1 cellular context compared by ENCODE assay signal in genomic region chr3:100641471-100642032, GRCh38.
TF ChIP-seq lines count a peak whose summit lies in the region.

No MANE protein-coding gene starts in this region.

TF ChIP-seq in GM12878, 131 proteins besides CTCF, POLR2A, EP300 and RAD21 (continued from another document):
- no peak for TF ChIP-seq ZBTB33 (IDR thresholded peaks at IDR 0.05)
- peak; percentile 73; the same call in 1 of the 2 replicates for TF ChIP-seq ZNF217 (IDR thresholded peaks at IDR 0.05)
- TF ChIP-seq NFIC (IDR thresholded peaks at IDR 0.05; ENCODE audit: low read depth, low read length) = peak; percentile 38; the same call in 1 of the 2 replicates
- TF ChIP-seq DPF2 (IDR thresholded peaks at IDR 0.05) = peak; percentile 98
- TF ChIP-seq RAD51 (IDR thresholded peaks at IDR 0.05) = peak; percentile 92
- peak; percentile 37 for TF ChIP-seq BCL11A (IDR thresholded peaks at IDR 0.05; ENCODE audit: low read depth, low read length)
- peak; percentile 51 for TF ChIP-seq SPI1 (IDR thresholded peaks at IDR 0.05; ENCODE audit: borderline replicate concordance, insufficient read depth, low read depth, low read length)
- peak; percentile 12; the same call in 1 of the 2 replicates for TF ChIP-seq BACH1 (IDR thresholded peaks at IDR 0.05; ENCODE audit: borderline replicate concordance)
- no peak for TF ChIP-seq SIN3A (IDR thresholded peaks at IDR 0.05; ENCODE audit: low read depth, low read length)
- TF ChIP-seq MXI1 (IDR thresholded peaks at IDR 0.05; ENCODE audit: low read depth, low read length) = 0 out of 2 replicates have a peak, but pooled peaks have one; percentile 24
- TF ChIP-seq NBN (IDR thresholded peaks at IDR 0.05) = 0 out of 2 replicates have a peak, but pooled peaks have one; percentile 43
- no peak for TF ChIP-seq TBL1XR1 (IDR thresholded peaks at IDR 0.05; ENCODE audit: low read depth, low read length)
- peak; percentile 99 for TF ChIP-seq MTA2 (IDR thresholded peaks at IDR 0.05; ENCODE audit: low read depth)
- TF ChIP-seq USF2 (IDR thresholded peaks at IDR 0.05; ENCODE audit: borderline replicate concordance, low read depth, low read length) = peak; percentile 42; the same call in 1 of the 2 replicates
- peak; percentile 83 to 88 for TF ChIP-seq IKZF2 (IDR thresholded peaks at IDR 0.05)
- TF ChIP-seq IKZF1 (conservative IDR thresholded peaks at IDR 0.05) = peak; percentile 94
- 0 out of 2 replicates have a peak, but pooled peaks have one; percentile 31 for TF ChIP-seq ATF2 (IDR thresholded peaks at IDR 0.05; ENCODE audit: low read length)
- no peak for TF ChIP-seq ASH2L (IDR thresholded peaks at IDR 0.05; ENCODE audit: borderline replicate concordance, low read depth)
- peak; percentile 53 for TF ChIP-seq SKIL (IDR thresholded peaks at IDR 0.05; ENCODE audit: low read depth, poor library complexity, severe bottlenecking)
- peak; percentile 28; the same call in 1 of the 2 replicates for TF ChIP-seq ZNF687 (IDR thresholded peaks at IDR 0.05)
- TF ChIP-seq MEF2A (IDR thresholded peaks at IDR 0.05; ENCODE audit: insufficient read depth, low read depth, low read length) = no peak
- peak; percentile 83 for TF ChIP-seq BMI1 (IDR thresholded peaks at IDR 0.05; ENCODE audit: borderline replicate concordance)
- no peak for TF ChIP-seq ZSCAN29 (IDR thresholded peaks at IDR 0.05)
- peak; percentile 56; the same call in 1 of the 2 replicates for TF ChIP-seq RUNX3 (IDR thresholded peaks at IDR 0.05; ENCODE audit: low read length)
- 0 out of 2 replicates have a peak, but pooled peaks have one; percentile 20 for TF ChIP-seq JUNB (IDR thresholded peaks at IDR 0.05)
- peak; percentile 18; the same call in 1 of the 2 replicates for TF ChIP-seq IRF4 (IDR thresholded peaks at IDR 0.05; ENCODE audit: low read depth, low read length)
- no peak for TF ChIP-seq YY1 (IDR thresholded peaks at IDR 0.05; ENCODE audit: low read depth, low read length)
- peak; percentile 97 for TF ChIP-seq NR2F1 (conservative IDR thresholded peaks at IDR 0.05)
- TF ChIP-seq GATAD2B (conservative IDR thresholded peaks at IDR 0.05; ENCODE audit: low read depth) = peak; percentile 59; the same call in 1 of the 2 replicates
